ENCODE assay signal across 8 cellular contexts in genomic region chrY:9226409-9226808, GRCh38.
"Had no signal": no experiment of that assay in that cellular context is flagged by ENCODE, and none has a peak within 500 bp of the region (broad histone marks: within the 10 kb centered on the region; RNA-seq: fewer than 3 reads in every experiment).

No MANE protein-coding gene starts in this region.

- H3K36me3 ChIP-seq: HAP-1 had no signal

- H3K9ac ChIP-seq: GM23248 had no signal

- H2AFZ ChIP-seq: GM23248 had no signal

- DNase-seq: GM23248, GOT3, H7, HFFc6 had no signal

- H3K4me1 ChIP-seq: HAP-1 had no signal

- ATAC-seq: HCT116, HepG2 had no signal

- FAIRE-seq: HepG2 had no signal

- H3K4me3 ChIP-seq: GM23248, HAP-1 had no signal

- H3K27ac ChIP-seq: GM23248, HL-60 had no signal

- H3K9me3 ChIP-seq: HAP-1 had no signal
